31 cellular contexts compared by ENCODE assay signal in the genomic region with DNA sequence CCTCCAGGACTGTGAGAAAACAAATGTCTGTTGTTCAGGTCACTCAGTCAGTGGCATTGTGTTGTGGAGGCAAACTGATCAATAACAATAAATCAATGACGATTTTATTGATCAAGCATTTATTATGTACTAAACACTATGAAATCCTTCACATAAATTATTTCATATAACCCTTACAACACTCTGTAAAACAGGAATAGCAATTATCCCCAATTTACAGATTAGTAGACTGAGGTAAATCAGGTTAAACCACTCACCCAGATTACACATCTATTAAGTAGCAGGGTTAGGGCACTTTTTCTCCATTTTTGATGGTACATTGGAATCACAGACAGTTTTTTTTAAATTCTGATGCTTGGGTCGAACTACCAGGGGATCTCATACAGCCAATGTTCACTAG.
DNase-seq lines count a peak whose midpoint lies in the region; ATAC-seq, FAIRE-seq and TF ChIP-seq lines count a peak whose summit lies in the region.
"Had no signal": no experiment of that assay in that cellular context is flagged by ENCODE, and none has a peak within 500 bp of the region (broad histone marks: within the 10 kb centered on the region; RNA-seq: fewer than 3 reads in every experiment).

No MANE protein-coding gene starts in this region.

- H3K9me3 Mint-ChIP-seq in natural killer cell = no peaks in the 10 kb centered on the region
- H3K9me3 Mint-ChIP-seq: CD4-positive, alpha-beta memory T cell; CD4-positive, alpha-beta T cell; CD8-positive, alpha-beta memory T cell; CD8-positive, alpha-beta T cell had no signal

- no TSS peak for BruUV-seq in K562 (replicated peaks; lab: Mats Ljungman, UMichigan)

- H2AFZ ChIP-seq in K562 (ENCODE audit: low read depth, low read length) = 0 out of 2 replicates have a peak overlapping the region, but pooled peaks have one; percentile 19

- no peaks in the 10 kb centered on the region for H3K9me3 ChIP-seq in K562 (replicated peaks; ENCODE audit: control insufficient read depth, insufficient read depth, low read depth, low read length)
- H3K9me3 ChIP-seq: A549; BE2C; BLaER1; BLaER1 treated with 17β-estradiol and CSF1 and Interleukin-3, amounts not matched to agents 10 nM and 100 nM; Caco-2 had no signal

- TF ChIP-seq RAD21 in K562 (CRISPR knock-in tag; conservative IDR thresholded peaks at IDR 0.05 in 1 of 2, IDR thresholded peaks at IDR 0.05 in 1 of 2) = no peak

- H3K4me3 Mint-ChIP-seq in natural killer cell = no peak overlapping the region
- H3K4me3 Mint-ChIP-seq: B cell; CD14-positive monocyte; CD4-positive, alpha-beta memory T cell; CD4-positive, alpha-beta T cell; CD4-positive, CD25-positive, alpha-beta regulatory T cell; CD8-positive, alpha-beta memory T cell; CD8-positive, alpha-beta T cell had no signal

- TF ChIP-seq CTCF in K562 (IDR thresholded peaks at IDR 0.05 in 2 of 3, conservative IDR thresholded peaks at IDR 0.05 in 1 of 3; ENCODE audit: insufficient read depth in 2 of 3, low read depth in 1 of 3, low read length in 3 of 3) (no peak), natural killer cell (IDR thresholded peaks at IDR 0.05) (no peak)

- no peaks in the 10 kb centered on the region for H3K4me1 Mint-ChIP-seq in natural killer cell
- H3K4me1 Mint-ChIP-seq: B cell; CD4-positive, alpha-beta memory T cell; CD4-positive, CD25-positive, alpha-beta regulatory T cell; CD8-positive, alpha-beta memory T cell had no signal

- peaks cover 3 to 5% of the 10 kb centered on the region in 2 donors for H3K27me3 Mint-ChIP-seq in natural killer cell (ENCODE audit: low read depth in 2 of 2)
- H3K27me3 Mint-ChIP-seq: B cell; CD4-positive, alpha-beta T cell had no signal

- H3K9me1 ChIP-seq in K562 (ENCODE audit: control insufficient read depth, insufficient read depth, low read length) = no peaks in the 10 kb centered on the region

- H3K4me3 ChIP-seq in K562 = no peak overlapping the region
- H3K4me3 ChIP-seq: A549; BLaER1; BLaER1 treated with 17β-estradiol and CSF1 and Interleukin-3, amounts not matched to agents 10 nM and 100 nM had no signal

- TF ChIP-seq EP300 in K562 (IDR thresholded peaks at IDR 0.05; ENCODE audit: low read length) = no peak

- no peak for FAIRE-seq in K562 (lab: Jason Lieb, UNC)
- FAIRE-seq: A204.1, A549, D721Med had no signal

- H3K27me3 ChIP-seq in K562 (ENCODE audit: control insufficient read depth in 2 of 2, insufficient read depth in 2 of 2, low read length in 2 of 2) = no peaks in the 10 kb centered on the region
- H3K27me3 ChIP-seq: BE2C; BLaER1; BLaER1 treated with 17β-estradiol and CSF1 and Interleukin-3, amounts not matched to agents 10 nM and 100 nM had no signal

- peaks cover 9 to 51% of the 10 kb centered on the region in 2 experiments; a peak in 4 of 5 replicates for H3K4me1 ChIP-seq in K562 (replicated peaks in 1 of 2; ENCODE audit: control insufficient read depth in 2 of 2, insufficient read depth in 2 of 2, low read length in 2 of 2)
- H3K4me1 ChIP-seq: BE2C, BLaER1 had no signal

- POLR2A ChIA-PET in K562 (lab: Yijun Ruan, JAX) = interaction anchor here (0.8 to 3.6 kb wide), 2 partner anchors 12 to 17 kb away, joined by 3 to 20 read pairs; no protein-coding TSS in a partner anchor

- no peaks in the 10 kb centered on the region for H3K79me2 ChIP-seq in K562 (ENCODE audit: control insufficient read depth, insufficient read depth, low read length)

- intact Hi-C loops in K562 (cut with micrococcal nuclease) = loop anchor here (5.0 kb wide), 4 partner anchors 76 to 201 kb away; no protein-coding TSS in a partner anchor
- intact Hi-C loops in natural killer cell (cut with micrococcal nuclease) = no loop called here

- no peak for DNase-seq in K562 (ENCODE audit: extremely low read depth in 1 of 4, low spot score in 3 of 4)
- DNase-seq in natural killer cell = no peak
- DNase-seq: 8988T; ACHN; AML-193; BE2C; C1 segment of cervical spinal cord; Caco-2; Calu3; CD4-positive, alpha-beta memory T cell; CD4-positive, alpha-beta T cell; CD4-positive, CD25-positive, alpha-beta regulatory T cell; CD8-positive, alpha-beta memory T cell; CD8-positive, alpha-beta T cell; COR-L47; DMS 273 treated with DMSO at 0.1 percent for 48 hours; DMS153; DMS53; DMS79; DMS79 treated with DMSO at 0.1 percent for 48 hours; DND-41; EL had no signal

- no peaks in the 10 kb centered on the region for H3K36me3 Mint-ChIP-seq in natural killer cell
- H3K36me3 Mint-ChIP-seq: CD14-positive monocyte; CD4-positive, alpha-beta memory T cell; CD4-positive, CD25-positive, alpha-beta regulatory T cell; CD8-positive, alpha-beta memory T cell; CD8-positive, alpha-beta T cell had no signal

- peak overlapping the region; percentile 97; the same call in 2 of the 3 replicates for H3K27ac ChIP-seq in K562 (ENCODE audit: extremely low read depth, low read depth, low read length)
- H3K27ac ChIP-seq: 22Rv1; A549; BLaER1; BLaER1 treated with 17β-estradiol and CSF1 and Interleukin-3, amounts not matched to agents 10 nM and 100 nM; C4-2B had no signal

- no peak overlapping the region for H3K27ac Mint-ChIP-seq in natural killer cell
- H3K27ac Mint-ChIP-seq: B cell; CD14-positive monocyte; CD4-positive, alpha-beta memory T cell; CD4-positive, alpha-beta T cell; CD4-positive, CD25-positive, alpha-beta regulatory T cell; CD8-positive, alpha-beta memory T cell; CD8-positive, alpha-beta T cell had no signal

- CTCF ChIA-PET in K562 (lab: Yijun Ruan, JAX; ENCODE audit: low intra/inter-chr PET ratio) = no interaction called here

- no peak overlapping the region for H3K9ac ChIP-seq in K562 (ENCODE audit: insufficient read depth in 1 of 2, low read depth in 2 of 2, low read length in 2 of 2)
- H3K9ac ChIP-seq: BLaER1; BLaER1 treated with 17β-estradiol and CSF1 and Interleukin-3, amounts not matched to agents 10 nM and 100 nM had no signal

- 43% methylated on average over 2 of the region's 2 CpGs for WGBS in K562 (ENCODE audit: insufficient coverage, low coverage, missing lambda C conversion rate)

- no peak for ATAC-seq in K562
- ATAC-seq in natural killer cell = no peak
- ATAC-seq: A549; CD8-positive, alpha-beta T cell had no signal

- no peaks in the 10 kb centered on the region for H3K36me3 ChIP-seq in K562 (ENCODE audit: control insufficient read depth, insufficient read depth, low read length)
- H3K36me3 ChIP-seq: BE2C; BLaER1; BLaER1 treated with 17β-estradiol and CSF1 and Interleukin-3, amounts not matched to agents 10 nM and 100 nM had no signal

- H3K4me2 ChIP-seq in K562 (ENCODE audit: insufficient read depth, low read length) = no peak overlapping the region
- H3K4me2 ChIP-seq: A549; BLaER1; BLaER1 treated with 17β-estradiol and CSF1 and Interleukin-3, amounts not matched to agents 10 nM and 100 nM had no signal

- no peak for TF ChIP-seq POLR2A in K562 (conservative IDR thresholded peaks at IDR 0.05)

- in situ Hi-C loops in K562 (cut with MboI) = no loop called here

- no peaks in the 10 kb centered on the region for H4K20me1 ChIP-seq in K562 (replicated peaks; ENCODE audit: control insufficient read depth, insufficient read depth, low read length)
- H4K20me1 ChIP-seq: BLaER1; BLaER1 treated with 17β-estradiol and CSF1 and Interleukin-3, amounts not matched to agents 10 nM and 100 nM had no signal

TF ChIP-seq in K562, 482 proteins besides CTCF, POLR2A, EP300 and RAD21:
- TF ChIP-seq CUX1 (CRISPR knock-in tag; IDR thresholded peaks at IDR 0.05) (peak; percentile 78; the same call in 1 of the 2 replicates), RBM25 (IDR thresholded peaks at IDR 0.05; ENCODE audit: low read depth, low read length, severe bottlenecking) (peak; percentile 71), CHD4 (IDR thresholded peaks at IDR 0.05; ENCODE audit: insufficient read depth, insufficient replicate concordance, low read depth, low read length, poor library complexity, severe bottlenecking) (peak; percentile 67), SRF (CRISPR knock-in tag; IDR thresholded peaks at IDR 0.05) (no peak), BCOR (IDR thresholded peaks at IDR 0.05) (peak; percentile 92), YBX1 (IDR thresholded peaks at IDR 0.05) (no peak), HDAC2 (IDR thresholded peaks at IDR 0.05) (peak; percentile 81), ADNP (tag; IDR thresholded peaks at IDR 0.05) (peak; percentile 56), SMARCA5 (IDR thresholded peaks at IDR 0.05) (0 out of 2 replicates have a peak, but pooled peaks have one; percentile 30), CHD2 (IDR thresholded peaks at IDR 0.05; ENCODE audit: low read depth, low read length) (no peak), KDM1A (IDR thresholded peaks at IDR 0.05) (peak; percentile 71 to 78)
